ENCODE assay signal across 8 cellular contexts in genomic region chr6:139134817-139135577, GRCh38. TPM values are rescaled to one million over a fixed set of nuclear protein-coding genes. Genes with fewer than 3 reads are reported as not detected.
DNase-seq lines count a peak whose midpoint lies in the region; ATAC-seq, FAIRE-seq and TF ChIP-seq lines count a peak whose summit lies in the region.

Gene HECA, plus strand, starts transcription at chr6:139135080. Its CDS starts 317 bp downstream, at chr6:139135397.

- H3K4me1 ChIP-seq in NT2/D1 (ENCODE audit: insufficient read depth, insufficient read length) (no peaks in the 10 kb centered on the region), H1 (replicated peaks in 1 of 4; ENCODE audit: control insufficient read depth in 3 of 4, insufficient read depth in 4 of 4, low read length in 3 of 4) (0 out of 7 replicates have a peak, but pooled peaks cover 0 to 5% (median 0%) of the 10 kb centered on the region in 4 experiments), mesenchymal stem cell (ENCODE audit: control insufficient read depth, insufficient read depth, low read depth, low read length) (peaks cover 3% of the 10 kb centered on the region)

- H2AK5ac ChIP-seq in H1 (ENCODE audit: low read depth, low read length) (no peak within 1 kb of the TSS), mesenchymal stem cell (ENCODE audit: low read length, severe bottlenecking) (no peak within 1 kb of the TSS)

- TF ChIP-seq RAD21 in H1 (IDR thresholded peaks at IDR 0.05 in 1 of 2, conservative IDR thresholded peaks at IDR 0.05 in 1 of 2; ENCODE audit: low read depth in 2 of 2, low read length in 2 of 2), result no peak

- H3K23ac ChIP-seq in H1 (ENCODE audit: insufficient read length) (no peak within 1 kb of the TSS), mesenchymal stem cell (ENCODE audit: low read length in 2 of 2) (peak within 1 kb of the TSS in 1 of 2 experiments; percentile 89)

- H3K36me3 ChIP-seq in NT2/D1 (ENCODE audit: insufficient read depth, insufficient read length, low read length) (no peaks in the 10 kb centered on the region), H1 (ENCODE audit: control insufficient read depth in 2 of 4, insufficient read depth in 4 of 4, low read length in 3 of 4) (no peaks in the 10 kb centered on the region), mesenchymal stem cell (ENCODE audit: control insufficient read depth in 1 of 2, insufficient read depth in 2 of 2, low read depth in 1 of 2, low read length in 2 of 2) (no peaks in the 10 kb centered on the region)

- H2BK120ac ChIP-seq in H1 (replicated peaks; ENCODE audit: low read depth, low read length) (no peak within 1 kb of the TSS), mesenchymal stem cell (ENCODE audit: low read depth, low read length) (peak within 1 kb of the TSS; percentile 73)

- H2BK12ac ChIP-seq in H1 (ENCODE audit: low read depth, low read length) (0 out of 2 replicates have a peak within 1 kb of the TSS, but pooled peaks have one; percentile 29), mesenchymal stem cell (ENCODE audit: low read length in 2 of 2) (peak within 1 kb of the TSS in 1 of 2 experiments; percentile 93)

- H3K18ac ChIP-seq in H1 (ENCODE audit: extremely low read depth, low read length) (no peak within 1 kb of the TSS), mesenchymal stem cell (ENCODE audit: low read depth in 1 of 2, low read length in 2 of 2) (peak within 1 kb of the TSS; percentile 84 to 95)

- peaks cover 0 to 14% of the 10 kb centered on the region in 2 experiments; a peak in 2 of 4 replicates for H3K79me2 ChIP-seq in H1 (ENCODE audit: control insufficient read depth in 1 of 2, insufficient read depth in 2 of 2, low read length in 2 of 2)

- H3K14ac ChIP-seq in H1 (ENCODE audit: insufficient read length) (no peak within 1 kb of the TSS), mesenchymal stem cell (ENCODE audit: low read length in 2 of 2) (peak within 1 kb of the TSS in 1 of 2 experiments; percentile 97)

- H2BK5ac ChIP-seq in H1 (ENCODE audit: low read depth, low read length) (no peak within 1 kb of the TSS), mesenchymal stem cell (ENCODE audit: low read depth, low read length, poor library complexity, severe bottlenecking) (no peak within 1 kb of the TSS)

- H4K5ac ChIP-seq in H1 (ENCODE audit: insufficient read length, low read depth, low read length), result no peak within 1 kb of the TSS

- ATAC-seq in GM21381 (IDR thresholded peaks at IDR 0.05; ENCODE audit: unreplicated experiment), result peak; percentile 87
- peak; percentile 77 for ATAC-seq in activated CD8-positive, alpha-beta memory T cell treated with anti-CD3 and anti-CD28 coated beads, Interleukin-2, amount 10 ng/mL, durations not matched to agents 7 days and 5 days

- H3K27ac ChIP-seq in H1 (ENCODE audit: low read depth, low read length) (peak within 1 kb of the TSS; percentile 42; the same call in 1 of the 2 replicates), mesenchymal stem cell (ENCODE audit: low read length, poor library complexity, severe bottlenecking) (peak within 1 kb of the TSS; percentile 2)

- H2BK15ac ChIP-seq in H1 (ENCODE audit: low read length), result no peak within 1 kb of the TSS
- peak within 1 kb of the TSS; percentile 98 for H2BK15ac ChIP-seq in mesenchymal stem cell (ENCODE audit: low read depth, poor library complexity, severe bottlenecking)

- no peak for TF ChIP-seq CTCF in H1 (IDR thresholded peaks at IDR 0.05; ENCODE audit: control extremely low read depth in 1 of 3, insufficient read depth in 1 of 3, low read depth in 1 of 3, low read length in 3 of 3)

- H3K9me3 Mint-ChIP-seq in activated CD8-positive, alpha-beta memory T cell treated with anti-CD3 and anti-CD28 coated beads, Interleukin-2, amount 10 ng/mL, durations not matched to agents 7 days and 5 days (ENCODE audit: low read depth), result no peaks in the 10 kb centered on the region

- peaks cover 1 to 3% of the 10 kb centered on the region in 2 experiments for H4K20me1 ChIP-seq in H1 (replicated peaks in 1 of 2; ENCODE audit: control insufficient read depth in 1 of 2, insufficient read depth in 2 of 2, low read length in 2 of 2)

- WGBS in H1 (ENCODE audit: extremely low coverage in 1 of 2, insufficient coverage in 1 of 2, insufficient read length in 1 of 2, insufficient replicate concordance in 2 of 2, low coverage in 1 of 2, low lambda C conversion rate in 2 of 2, missing lambda C conversion rate in 1 of 2), 2 experiments, result 3% methylated on average over 100 of the region's 105 CpGs; no CpG with 5 or more reads in 1 of the 2 experiments
- 3% methylated on average over 64 of the region's 105 CpGs for WGBS in mesenchymal stem cell

- H3K27ac Mint-ChIP-seq in activated CD8-positive, alpha-beta memory T cell treated with anti-CD3 and anti-CD28 coated beads, Interleukin-2, amount 10 ng/mL, durations not matched to agents 7 days and 5 days, result peak within 1 kb of the TSS; percentile 95

- peak within 1 kb of the TSS; percentile 94; the same call in 1 of the 2 replicates for H2AFZ ChIP-seq in H1 (ENCODE audit: low read length)
- H2AFZ ChIP-seq in mesenchymal stem cell (ENCODE audit: low read depth, low read length), result peak within 1 kb of the TSS; percentile 89

- peak; percentile 94 for FAIRE-seq in HTR-8/SVneo (lab: Jason Lieb, UNC)
- FAIRE-seq in H1 (lab: Jason Lieb, UNC), result no peak

- no peaks in the 10 kb centered on the region for H3K9me3 ChIP-seq in NT2/D1 (ENCODE audit: insufficient read depth, low read length)
- no peaks in the 10 kb centered on the region for H3K9me3 ChIP-seq in H1 (ENCODE audit: insufficient read depth in 2 of 2, low read depth in 1 of 2, low read length in 1 of 2)
- no peaks in the 10 kb centered on the region for H3K9me3 ChIP-seq in mesenchymal stem cell (ENCODE audit: control insufficient read depth, low read length)

- no peak for TF ChIP-seq EP300 in H1 (IDR thresholded peaks at IDR 0.05; ENCODE audit: borderline replicate concordance in 1 of 2, low read depth in 2 of 2, low read length in 2 of 2)

- H3K9ac ChIP-seq in NT2/D1 (ENCODE audit: insufficient read length, low read depth) (peak within 1 kb of the TSS; percentile 80), H1 (replicated peaks in 1 of 4; ENCODE audit: extremely low read depth in 1 of 4, low read depth in 3 of 4, low read length in 3 of 4) (peak within 1 kb of the TSS; percentile 68 to 90 (median 77); a peak in 6 of 7 replicates), mesenchymal stem cell (ENCODE audit: low read length) (peak within 1 kb of the TSS; percentile 93)

- H4K91ac ChIP-seq in H1 (replicated peaks; ENCODE audit: insufficient read length, low read length), result no peak within 1 kb of the TSS
- H4K91ac ChIP-seq in mesenchymal stem cell (ENCODE audit: low read length), result peak within 1 kb of the TSS; percentile 65

- H4K8ac ChIP-seq in H1 (ENCODE audit: extremely low read depth, insufficient read depth, low read length), result peak within 1 kb of the TSS; percentile 95; the same call in 1 of the 2 replicates
- H4K8ac ChIP-seq in mesenchymal stem cell (ENCODE audit: low read length), result peak within 1 kb of the TSS; percentile 90

- no peak within 1 kb of the TSS for H3K56ac ChIP-seq in H1 (replicated peaks; ENCODE audit: insufficient read length, low read depth, low read length)

- H3K27me3 Mint-ChIP-seq in activated CD8-positive, alpha-beta memory T cell treated with anti-CD3 and anti-CD28 coated beads, Interleukin-2, amount 10 ng/mL, durations not matched to agents 7 days and 5 days, result no peaks in the 10 kb centered on the region

- CTCF ChIA-PET in activated CD8-positive, alpha-beta memory T cell treated with anti-CD3 and anti-CD28 coated beads, Interleukin-2, amount 10 ng/mL, durations not matched to agents 7 days and 5 days (lab: Charles Lee), result interaction anchor here (0.7 to 1.8 kb wide), 4 partner anchors 9 to 229 kb away, joined by 3 to 13 read pairs (median 4); no protein-coding TSS in a partner anchor
- CTCF ChIA-PET in H1 (lab: Charles Lee; ENCODE audit: partially characterized antibody), result interaction anchor here (0.9 to 1.0 kb wide), 2 partner anchors 9 to 230 kb away, joined by 3 read pairs; no protein-coding TSS in a partner anchor

- H3K4me2 ChIP-seq in H1 (ENCODE audit: insufficient read depth in 1 of 2, low read depth in 2 of 2, low read length in 2 of 2), result peak within 1 kb of the TSS; percentile 84 to 88
- H3K4me2 ChIP-seq in mesenchymal stem cell (ENCODE audit: low read length, poor library complexity, severe bottlenecking), result peak within 1 kb of the TSS; percentile 84

- POLR2A ChIA-PET in H1 (lab: Charles Lee; ENCODE audit: partially characterized antibody), result interaction anchor here (1.8 kb wide), 1 partner anchor 10 kb away, joined by 5 read pairs; no protein-coding TSS in a partner anchor

- peak within 1 kb of the TSS; percentile 91 for H3K4me3 Mint-ChIP-seq in activated CD8-positive, alpha-beta memory T cell treated with anti-CD3 and anti-CD28 coated beads, Interleukin-2, amount 10 ng/mL, durations not matched to agents 7 days and 5 days

- peaks cover 4% of the 10 kb centered on the region; the same call in 1 of the 2 replicates for H3K79me1 ChIP-seq in H1 (ENCODE audit: low read depth, low read length)
- peaks cover 18% of the 10 kb centered on the region for H3K79me1 ChIP-seq in mesenchymal stem cell (replicated peaks; ENCODE audit: low read length, poor library complexity, severe bottlenecking)

- H3K4ac ChIP-seq in H1 (replicated peaks; ENCODE audit: insufficient read length, low read depth, low read length) (no peak within 1 kb of the TSS), mesenchymal stem cell (ENCODE audit: low read depth in 1 of 2, low read length in 2 of 2) (peak within 1 kb of the TSS; percentile 89 to 94)

- TF ChIP-seq POLR2A in H1 (IDR thresholded peaks at IDR 0.05; ENCODE audit: control extremely low read depth in 1 of 2, low read depth in 2 of 2, low read length in 2 of 2), result peak in 1 of 2 experiments; percentile 73; a peak in 2 of 3 replicates

- H2BK20ac ChIP-seq in H1 (ENCODE audit: low read length), result no peak within 1 kb of the TSS

- H3K4me3 ChIP-seq in NT2/D1 (ENCODE audit: insufficient read length, low read depth), result peak within 1 kb of the TSS; percentile 68
- peak within 1 kb of the TSS; percentile 58 to 83 (median 77) for H3K4me3 ChIP-seq in H1 (ENCODE audit: extremely low read depth in 1 of 4, insufficient read depth in 2 of 4, low read depth in 3 of 4, low read length in 4 of 4)
- peak within 1 kb of the TSS; percentile 85 to 96 for H3K4me3 ChIP-seq in mesenchymal stem cell (ENCODE audit: insufficient read depth in 1 of 2, low read depth in 1 of 2, low read length in 2 of 2)

- DNase-seq in COLO668 (lab: John Stamatoyannopoulos, UW; ENCODE audit: unreplicated experiment) (peak; percentile 91), HTR-8/SVneo (ENCODE audit: insufficient read length, low spot score) (peak; percentile 82), NT2/D1 (ENCODE audit: low read depth, low spot score) (peak; percentile 72), H1 (ENCODE audit: low read depth in 1 of 2, low spot score in 2 of 2) (peak; percentile 65 to 99), mesenchymal stem cell (peak; percentile 95)
- peak; percentile 98 for DNase-seq in activated CD8-positive, alpha-beta memory T cell treated with anti-CD3 and anti-CD28 coated beads, Interleukin-2, amount 10 ng/mL, durations not matched to agents 7 days and 5 days
- peak; percentile 98 for DNase-seq in stimulated activated CD8-positive, alpha-beta memory T cell treated with anti-CD3 and anti-CD28 coated beads, Interleukin-12 subunit alpha, Interleukin-12 subunit beta, amount 100 ng/mL, for 24 hours (ENCODE audit: extremely low read depth)

- H3K23me2 ChIP-seq in H1 (ENCODE audit: low read depth, low read length), result no peaks in the 10 kb centered on the region; the same call in 1 of the 2 replicates

- H3K27me3 ChIP-seq in NT2/D1 (ENCODE audit: insufficient read depth, insufficient read length) (no peaks in the 10 kb centered on the region), H1 (replicated peaks in 1 of 4; ENCODE audit: control insufficient read depth in 3 of 4, extremely low read depth in 1 of 4, insufficient read depth in 3 of 4, low read length in 3 of 4) (no peaks in the 10 kb centered on the region; a peak in 1 of 7 replicates), mesenchymal stem cell (ENCODE audit: control insufficient read depth in 1 of 2, insufficient read depth in 1 of 2, low read length in 2 of 2) (no peaks in the 10 kb centered on the region)

- peaks cover 61% of the 10 kb centered on the region for H3K4me1 Mint-ChIP-seq in activated CD8-positive, alpha-beta memory T cell treated with anti-CD3 and anti-CD28 coated beads, Interleukin-2, amount 10 ng/mL, durations not matched to agents 7 days and 5 days

- H3K36me3 Mint-ChIP-seq in activated CD8-positive, alpha-beta memory T cell treated with anti-CD3 and anti-CD28 coated beads, Interleukin-2, amount 10 ng/mL, durations not matched to agents 7 days and 5 days, result peaks cover 27% of the 10 kb centered on the region

RNA-seq across cellular contexts. Expression of gene HECA, which starts in this region (rescaled TPM):
- total RNA-seq in activated CD8-positive, alpha-beta memory T cell treated with anti-CD3 and anti-CD28 coated beads, Interleukin-2, amount 10 ng/mL, durations not matched to agents 7 days and 5 days, result 10 to 100 TPM; 47.3 to 49.5 TPM
- 8.9 and 9.2 TPM in 2 replicates for total RNA-seq in H1 (2021; fragmentation: NEBNext Ultra II Directional; extraction: Animal tissue kit (Norgen Biotek cat#: 25700))
- polyA plus RNA-seq in H1 (2011; rRNA removed), result 2.4 TPM in 2 replicates
- 3.8 TPM for polyA plus RNA-seq in H1 (2011; cell fraction: cytosol; rRNA removed)
- 2.1 TPM for polyA plus RNA-seq in H1 (2011; cell fraction: nucleus; rRNA removed)
- polyA plus RNA-seq in H1 (2012, experiment 1 of 2), result 2.3 to 4.5 TPM (median 3.1 TPM) in 4 replicates
- polyA plus RNA-seq in H1 (2012, experiment 2 of 2), result 0.38 TPM
- polyA plus RNA-seq in H1 (2013, experiment 1 of 2), result 3.3 TPM
- 3.3 TPM for polyA plus RNA-seq in H1 (2013, experiment 2 of 2)
- polyA minus RNA-seq in H1 (2011; rRNA and poly(A)+ RNA removed), result 7.5 and 8.2 TPM in 2 replicates
- 6.4 TPM for polyA minus RNA-seq in H1 (2011; cell fraction: cytosol; rRNA and poly(A)+ RNA removed)
- polyA minus RNA-seq in H1 (2011; cell fraction: nucleus; rRNA and poly(A)+ RNA removed), result 7.3 TPM
- polyA plus RNA-seq in mesenchymal stem cell (2013, experiment 1 of 2), result 9.4 TPM
- polyA plus RNA-seq in mesenchymal stem cell (2013, experiment 2 of 2), result 9.6 TPM

Comparison
In these comparisons a context has a peak if more than half of its experiments do, and no peak if none do; other contexts are left out.
1. Peak in every context shown above with its lines: DNase-seq, ATAC-seq, H3K4me3 ChIP-seq and H3K27ac ChIP-seq.